In genomic region chr11:84260862-84261261, GRCh38 we compare ENCODE assay signal across 13 cellular contexts.
"Had no signal": no experiment of that assay in that cellular context is flagged by ENCODE, and none has a peak within 500 bp of the region (broad histone marks: within the 10 kb centered on the region; RNA-seq: fewer than 3 reads in every experiment).

No MANE protein-coding gene starts in this region.

- H3K27ac ChIP-seq: esophagus squamous epithelium, heart left ventricle, prostate gland had no signal

- H3K27me3 ChIP-seq: esophagus squamous epithelium, heart left ventricle had no signal

- DNase-seq: activated CD4-positive, alpha-beta T cell treated with anti-CD3 and anti-CD28 coated beads for 36 hours; activated CD8-positive, alpha-beta memory T cell treated with anti-CD3 and anti-CD28 coated beads for 24 hours; activated naive CD4-positive, alpha-beta T cell treated with Interleukin-2 at 50 U/mL for 16 hours; esophagus squamous epithelium; foreskin melanocyte; heart left ventricle; islet precursor cell; nephron progenitor cell; stimulated activated CD4-positive, alpha-beta T cell treated with anti-CD3 and anti-CD28 coated beads, Interleukin-4, amount 100 ng/mL, for 1 hour; stimulated activated CD8-positive, alpha-beta memory T cell treated with anti-CD3 and anti-CD28 coated beads, Interleukin-4, amount 100 ng/mL, for 48 hours; T-cell; T1000 had no signal

- H3K4me1 ChIP-seq: esophagus squamous epithelium, heart left ventricle, prostate gland had no signal

- H3K4me3 ChIP-seq: esophagus squamous epithelium, heart left ventricle, prostate gland had no signal

- H3K36me3 ChIP-seq: esophagus squamous epithelium, heart left ventricle had no signal

- H3K9me3 ChIP-seq: esophagus squamous epithelium, heart left ventricle, prostate gland had no signal
